ENCODE assay signal across 17 cellular contexts in the genomic region with DNA sequence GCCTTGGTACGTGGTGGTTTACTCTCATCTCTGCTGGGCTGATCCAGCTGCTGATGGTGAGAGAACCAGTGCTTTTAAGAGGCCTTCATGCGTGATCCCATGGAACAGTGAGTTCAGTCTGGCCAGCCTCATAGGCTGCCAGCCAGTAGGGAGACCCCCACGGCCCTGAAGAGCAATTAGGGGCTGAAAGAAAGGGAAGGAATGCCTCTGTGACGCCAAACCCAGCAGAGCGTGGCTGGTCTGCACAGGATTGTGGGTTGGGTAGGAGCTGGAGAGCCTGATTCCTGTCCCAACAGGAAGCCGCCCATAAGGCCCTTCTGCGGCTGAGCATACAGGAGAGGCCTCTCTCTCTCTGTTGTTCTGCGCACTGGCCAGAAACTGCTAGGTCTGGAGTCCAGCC.
"Had no signal": no experiment of that assay in that cellular context is flagged by ENCODE, and none has a peak within 500 bp of the region (broad histone marks: within the 10 kb centered on the region; RNA-seq: fewer than 3 reads in every experiment).

No MANE protein-coding gene starts in this region.

- H3K27me3 ChIP-seq: right atrium auricular region, upper lobe of left lung had no signal

- H3K27ac ChIP-seq: epithelial cell of prostate, heart right ventricle, right atrium auricular region, skin epidermis had no signal

- ATAC-seq: activated T-cell treated with anti-CD3 and anti-CD28 coated beads, Interleukin-2, amount 50 U/mL, for 4 hours; effector memory CD8-positive, alpha-beta T cell; heart right ventricle; left lobe of liver had no signal

- DNase-seq: activated CD4-positive, alpha-beta memory T cell treated with anti-CD3 and anti-CD28 coated beads, Interleukin-2, amount 10 ng/mL, durations not matched to agents 7 days and 5 days; activated CD4-positive, alpha-beta T cell treated with anti-CD3 and anti-CD28 coated beads for 4 hours; activated effector memory CD4-positive, alpha-beta T cell treated with Interleukin-2 at 50 U/mL for 16 hours; activated naive CD4-positive, alpha-beta T cell treated with anti-CD3 and anti-CD28 coated beads, Interleukin-2, amount 50 U/mL, for 16 hours; activated T-cell treated with anti-CD3 and anti-CD28 coated beads, Interleukin-2, amount 50 U/mL, for 4 hours; effector memory CD8-positive, alpha-beta T cell; heart right ventricle; mammary epithelial cell; naive B cell; stimulated activated CD4-positive, alpha-beta T cell treated with anti-CD3 and anti-CD28 coated beads, Interleukin-4, amount 100 ng/mL, for 4 hours; stimulated activated CD8-positive, alpha-beta memory T cell treated with anti-CD3 and anti-CD28 coated beads, Interleukin-4, amount 100 ng/mL, for 48 hours; stimulated activated naive CD4-positive, alpha-beta T cell treated with Interleukin-2 at 50 U/mL for 16 hours; upper lobe of left lung had no signal

- H3K36me3 ChIP-seq: heart right ventricle, right atrium auricular region, upper lobe of left lung had no signal

- H3K4me3 ChIP-seq: heart right ventricle, right atrium auricular region, skin epidermis, upper lobe of left lung had no signal

- H3K9me3 ChIP-seq: heart right ventricle, right atrium auricular region, upper lobe of left lung had no signal
